ENCODE assay signal across 17 cellular contexts in genomic region chr3:36875397-36875796, GRCh38.
DNase-seq lines count a peak whose midpoint lies in the region; ATAC-seq, FAIRE-seq and TF ChIP-seq lines count a peak whose summit lies in the region.
"Had no signal": no experiment of that assay in that cellular context is flagged by ENCODE, and none has a peak within 500 bp of the region (broad histone marks: within the 10 kb centered on the region; RNA-seq: fewer than 3 reads in every experiment).

No MANE protein-coding gene starts in this region.

- H3K36me3 Mint-ChIP-seq in CD4-positive, alpha-beta T cell (ENCODE audit: low read depth): peaks cover 52% of the 10 kb centered on the region
- peaks cover 42% of the 10 kb centered on the region for H3K36me3 Mint-ChIP-seq in effector memory CD8-positive, alpha-beta T cell (ENCODE audit: insufficient read depth)

- no peak overlapping the region for H3K27ac ChIP-seq in CD4-positive, alpha-beta T cell (ENCODE audit: low read depth, low read length)
- H3K27ac ChIP-seq in WERI-Rb-1: no peak overlapping the region

- H3K27me3 ChIP-seq in CD4-positive, alpha-beta T cell (ENCODE audit: control insufficient read depth, insufficient read depth, low read length): no peaks in the 10 kb centered on the region
- no peaks in the 10 kb centered on the region for H3K27me3 ChIP-seq in WERI-Rb-1 (ENCODE audit: insufficient read depth, low read depth, severe bottlenecking)
- H3K27me3 ChIP-seq: BE2C had no signal

- DNase-seq in CD4-positive, alpha-beta T cell: no peak
- DNase-seq in GM12891 (ENCODE audit: insufficient read length, low spot score) (no peak), sciatic nerve (ENCODE audit: low spot score) (no peak), activated gamma-delta T cell (lab: John Stamatoyannopoulos, UW) (no peak), WERI-Rb-1 (no peak)
- no peak for DNase-seq in effector memory CD8-positive, alpha-beta T cell
- DNase-seq: BE2C, COR-L47, DMS153, NCI-H1436 treated with DMSO at 0.1 percent for 48 hours, NCI-H2081, NCI-H226, NCI-H526 treated with DMSO at 0.1 percent for 48 hours, PC-3 had no signal

- no peaks in the 10 kb centered on the region for H3K27me3 Mint-ChIP-seq in CD4-positive, alpha-beta T cell
- H3K27me3 Mint-ChIP-seq in effector memory CD8-positive, alpha-beta T cell: no peaks in the 10 kb centered on the region

- TF ChIP-seq CTCF in CD4-positive, alpha-beta T cell (IDR thresholded peaks at IDR 0.05): no peak
- TF ChIP-seq CTCF in WERI-Rb-1 (IDR thresholded peaks at IDR 0.05; ENCODE audit: low read depth, low read length): no peak

- no peaks in the 10 kb centered on the region for H3K9me3 Mint-ChIP-seq in CD4-positive, alpha-beta T cell
- no peaks in the 10 kb centered on the region for H3K9me3 Mint-ChIP-seq in effector memory CD8-positive, alpha-beta T cell

- no peak for TF ChIP-seq POLR2A in GM12891 (IDR thresholded peaks at IDR 0.05; ENCODE audit: low read depth, low read length)

- H3K27ac Mint-ChIP-seq in CD4-positive, alpha-beta T cell: peak overlapping the region; percentile 96
- H3K27ac Mint-ChIP-seq in effector memory CD8-positive, alpha-beta T cell: peak overlapping the region; percentile 96

- no peak overlapping the region for H3K4me3 Mint-ChIP-seq in CD4-positive, alpha-beta T cell
- peak overlapping the region; percentile 78 to 79 for H3K4me3 Mint-ChIP-seq in effector memory CD8-positive, alpha-beta T cell

- peak; percentile 59 for FAIRE-seq in GM12891 (lab: Jason Lieb, UNC)
- FAIRE-seq: H54, HepG2 had no signal

- no peaks in the 10 kb centered on the region for H3K36me3 ChIP-seq in WERI-Rb-1
- H3K36me3 ChIP-seq: BE2C had no signal

- no peaks in the 10 kb centered on the region for H3K9me3 ChIP-seq in CD4-positive, alpha-beta T cell (ENCODE audit: control insufficient read depth, low read length)
- H3K9me3 ChIP-seq in WERI-Rb-1 (ENCODE audit: severe bottlenecking): no peaks in the 10 kb centered on the region
- H3K9me3 ChIP-seq: BE2C had no signal

- H3K4me3 ChIP-seq in WERI-Rb-1 (ENCODE audit: low read depth, low read length): no peak overlapping the region

- CTCF ChIA-PET in CD4-positive, alpha-beta T cell (lab: Charles Lee): interaction anchor here (1.9 kb wide), 2 partner anchors 12 to 83 kb away, joined by 8 to 16 read pairs; no protein-coding TSS in a partner anchor

- H3K4me1 Mint-ChIP-seq in CD4-positive, alpha-beta T cell (ENCODE audit: low read depth): peaks cover 69% of the 10 kb centered on the region
- peaks cover 41 to 52% of the 10 kb centered on the region in 2 donors for H3K4me1 Mint-ChIP-seq in effector memory CD8-positive, alpha-beta T cell (ENCODE audit: low read depth in 2 of 2)

- intact Hi-C loops in CD4-positive, alpha-beta T cell (cut with DNase I, micrococcal nuclease): no loop called here
- intact Hi-C loops in sciatic nerve (cut with DNase I): no loop called here

- ATAC-seq in CD4-positive, alpha-beta T cell (ENCODE audit: poor library complexity): no peak
- ATAC-seq in effector memory CD8-positive, alpha-beta T cell (replicated peaks): no peak
- ATAC-seq in sciatic nerve: peak; percentile 36
- ATAC-seq in HG03571 (IDR thresholded peaks at IDR 0.05; ENCODE audit: unreplicated experiment): no peak
- ATAC-seq: PC-3 had no signal

- POLR2A ChIA-PET in CD4-positive, alpha-beta T cell (lab: Charles Lee): interaction anchor here (1.1 to 4.1 kb wide), 4 partner anchors 42 to 118 kb away, joined by 3 to 33 read pairs (median 16); partner anchors contain the start of genes EPM2AIP1, MLH1 and TRANK1

TF ChIP-seq in GM12891, 5 proteins besides CTCF, POLR2A, EP300 and RAD21:
- TF ChIP-seq POU2F2 (IDR thresholded peaks at IDR 0.05; ENCODE audit: low read depth, low read length) (no peak), POLR2AphosphoS5 (IDR thresholded peaks at IDR 0.05; ENCODE audit: low read depth, low read length) (no peak)
TF ChIP-seq in GM12891: peak in this region for 0.
